ENCODE assay signal across 2 cellular contexts in the genomic region with DNA sequence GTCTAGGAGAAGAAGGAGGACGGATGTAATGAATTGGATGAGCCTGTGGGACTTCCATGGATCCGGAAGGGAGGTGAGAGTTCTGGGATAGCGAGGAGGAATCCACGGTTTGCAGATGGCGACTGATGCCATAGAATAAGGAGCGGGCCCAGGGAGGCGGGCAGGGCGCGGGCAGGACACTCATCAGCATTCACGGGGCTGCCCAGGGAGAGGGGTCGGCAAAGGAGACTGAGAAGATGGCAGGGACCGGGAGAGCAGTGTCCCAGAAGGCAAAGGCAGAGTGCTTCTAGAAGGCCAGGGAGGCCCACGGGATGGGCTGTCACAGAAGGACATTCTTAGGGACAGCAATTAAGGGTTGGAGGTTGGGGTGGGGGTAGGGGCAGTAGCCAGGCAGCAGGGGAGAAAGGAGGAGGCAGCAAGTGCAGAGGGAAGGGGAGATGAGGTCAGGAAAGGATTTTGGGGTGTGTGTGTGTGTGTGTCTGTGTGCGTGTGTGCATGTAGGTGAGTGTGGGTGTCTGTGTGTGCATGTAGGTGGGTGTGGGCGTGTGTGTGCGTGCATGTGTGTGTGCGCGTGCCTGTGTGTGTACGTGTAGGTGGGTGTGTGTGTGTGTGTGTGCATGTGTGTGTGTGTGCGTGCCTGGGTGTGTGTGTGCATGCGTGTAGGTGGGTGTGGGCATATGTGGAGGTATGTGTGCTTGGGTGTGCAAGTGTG.
TF ChIP-seq lines count a peak whose summit lies in the region.

No MANE protein-coding gene starts in this region.

TF ChIP-seq in HEK293, 187 proteins besides CTCF, POLR2A, EP300 and RAD21 (continued from another document and continues in another):
- TF ChIP-seq, protein P1, sequence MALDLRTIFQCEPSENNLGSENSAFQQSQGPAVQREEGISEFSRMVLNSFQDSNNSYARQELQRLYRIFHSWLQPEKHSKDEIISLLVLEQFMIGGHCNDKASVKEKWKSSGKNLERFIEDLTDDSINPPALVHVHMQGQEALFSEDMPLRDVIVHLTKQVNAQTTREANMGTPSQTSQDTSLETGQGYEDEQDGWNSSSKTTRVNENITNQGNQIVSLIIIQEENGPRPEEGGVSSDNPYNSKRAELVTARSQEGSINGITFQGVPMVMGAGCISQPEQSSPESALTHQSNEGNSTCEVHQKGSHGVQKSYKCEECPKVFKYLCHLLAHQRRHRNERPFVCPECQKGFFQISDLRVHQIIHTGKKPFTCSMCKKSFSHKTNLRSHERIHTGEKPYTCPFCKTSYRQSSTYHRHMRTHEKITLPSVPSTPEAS (tag by site-specific recombination; IDR thresholded peaks at IDR 0.05): peak; percentile 99
- TF ChIP-seq ZBTB48 (tag by site-specific recombination; IDR thresholded peaks at IDR 0.05): peak; percentile 83
- TF ChIP-seq, protein P2, sequence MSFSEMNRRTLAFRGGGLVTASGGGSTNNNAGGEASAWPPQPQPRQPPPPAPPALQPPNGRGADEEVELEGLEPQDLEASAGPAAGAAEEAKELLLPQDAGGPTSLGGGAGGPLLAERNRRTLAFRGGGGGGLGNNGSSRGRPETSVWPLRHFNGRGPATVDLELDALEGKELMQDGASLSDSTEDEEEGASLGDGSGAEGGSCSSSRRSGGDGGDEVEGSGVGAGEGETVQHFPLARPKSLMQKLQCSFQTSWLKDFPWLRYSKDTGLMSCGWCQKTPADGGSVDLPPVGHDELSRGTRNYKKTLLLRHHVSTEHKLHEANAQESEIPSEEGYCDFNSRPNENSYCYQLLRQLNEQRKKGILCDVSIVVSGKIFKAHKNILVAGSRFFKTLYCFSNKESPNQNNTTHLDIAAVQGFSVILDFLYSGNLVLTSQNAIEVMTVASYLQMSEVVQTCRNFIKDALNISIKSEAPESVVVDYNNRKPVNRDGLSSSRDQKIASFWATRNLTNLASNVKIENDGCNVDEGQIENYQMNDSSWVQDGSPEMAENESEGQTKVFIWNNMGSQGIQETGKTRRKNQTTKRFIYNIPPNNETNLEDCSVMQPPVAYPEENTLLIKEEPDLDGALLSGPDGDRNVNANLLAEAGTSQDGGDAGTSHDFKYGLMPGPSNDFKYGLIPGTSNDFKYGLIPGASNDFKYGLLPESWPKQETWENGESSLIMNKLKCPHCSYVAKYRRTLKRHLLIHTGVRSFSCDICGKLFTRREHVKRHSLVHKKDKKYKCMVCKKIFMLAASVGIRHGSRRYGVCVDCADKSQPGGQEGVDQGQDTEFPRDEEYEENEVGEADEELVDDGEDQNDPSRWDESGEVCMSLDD (tag by site-specific recombination; IDR thresholded peaks at IDR 0.05): peak; percentile 85
- peak; percentile 66; the same call in 1 of the 2 replicates for TF ChIP-seq KLF9 (tag by site-specific recombination; IDR thresholded peaks at IDR 0.05; ENCODE audit: low read depth)
- TF ChIP-seq KLF8 (tag by site-specific recombination; IDR thresholded peaks at IDR 0.05): peak; percentile 47; the same call in 1 of the 2 replicates
- TF ChIP-seq, protein P3, sequence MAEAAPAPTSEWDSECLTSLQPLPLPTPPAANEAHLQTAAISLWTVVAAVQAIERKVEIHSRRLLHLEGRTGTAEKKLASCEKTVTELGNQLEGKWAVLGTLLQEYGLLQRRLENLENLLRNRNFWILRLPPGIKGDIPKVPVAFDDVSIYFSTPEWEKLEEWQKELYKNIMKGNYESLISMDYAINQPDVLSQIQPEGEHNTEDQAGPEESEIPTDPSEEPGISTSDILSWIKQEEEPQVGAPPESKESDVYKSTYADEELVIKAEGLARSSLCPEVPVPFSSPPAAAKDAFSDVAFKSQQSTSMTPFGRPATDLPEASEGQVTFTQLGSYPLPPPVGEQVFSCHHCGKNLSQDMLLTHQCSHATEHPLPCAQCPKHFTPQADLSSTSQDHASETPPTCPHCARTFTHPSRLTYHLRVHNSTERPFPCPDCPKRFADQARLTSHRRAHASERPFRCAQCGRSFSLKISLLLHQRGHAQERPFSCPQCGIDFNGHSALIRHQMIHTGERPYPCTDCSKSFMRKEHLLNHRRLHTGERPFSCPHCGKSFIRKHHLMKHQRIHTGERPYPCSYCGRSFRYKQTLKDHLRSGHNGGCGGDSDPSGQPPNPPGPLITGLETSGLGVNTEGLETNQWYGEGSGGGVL (tag by site-specific recombination; IDR thresholded peaks at IDR 0.05): peak; percentile 39
- 0 out of 2 replicates have a peak, but pooled peaks have one; percentile 12 for TF ChIP-seq ZBTB21 (tag by site-specific recombination; IDR thresholded peaks at IDR 0.05)
- TF ChIP-seq ZNF239 (tag by site-specific recombination; IDR thresholded peaks at IDR 0.05): 0 out of 2 replicates have a peak, but pooled peaks have one; percentile 56
- peak; percentile 68; the same call in 1 of the 2 replicates for TF ChIP-seq ZNF473 (tag by site-specific recombination; IDR thresholded peaks at IDR 0.05)
- peak; percentile 33; the same call in 1 of the 2 replicates for TF ChIP-seq ZNF266 (tag by site-specific recombination; IDR thresholded peaks at IDR 0.05; ENCODE audit: low read depth)
- 0 out of 2 replicates have a peak, but pooled peaks have one; percentile 69 for TF ChIP-seq ZNF670 (tag by site-specific recombination; IDR thresholded peaks at IDR 0.05; ENCODE audit: low read depth)
- TF ChIP-seq HOXA7 (CRISPR knock-in tag; IDR thresholded peaks at IDR 0.05; ENCODE audit: borderline replicate concordance): no peak
- no peak for TF ChIP-seq ZNF621 (tag by site-specific recombination; IDR thresholded peaks at IDR 0.05)
- TF ChIP-seq ZFHX2 (tag by site-specific recombination; conservative IDR thresholded peaks at IDR 0.05): peak; percentile 100
- TF ChIP-seq ZNF530 (tag by site-specific recombination; IDR thresholded peaks at IDR 0.05; ENCODE audit: low read depth): no peak
- no peak for TF ChIP-seq ZNF521 (tag by site-specific recombination; IDR thresholded peaks at IDR 0.05)
- TF ChIP-seq ZNF555 (tag by site-specific recombination; conservative IDR thresholded peaks at IDR 0.05): no peak
- TF ChIP-seq YY2 (tag by site-specific recombination; IDR thresholded peaks at IDR 0.05): peak; percentile 48
- TF ChIP-seq, protein P4, sequence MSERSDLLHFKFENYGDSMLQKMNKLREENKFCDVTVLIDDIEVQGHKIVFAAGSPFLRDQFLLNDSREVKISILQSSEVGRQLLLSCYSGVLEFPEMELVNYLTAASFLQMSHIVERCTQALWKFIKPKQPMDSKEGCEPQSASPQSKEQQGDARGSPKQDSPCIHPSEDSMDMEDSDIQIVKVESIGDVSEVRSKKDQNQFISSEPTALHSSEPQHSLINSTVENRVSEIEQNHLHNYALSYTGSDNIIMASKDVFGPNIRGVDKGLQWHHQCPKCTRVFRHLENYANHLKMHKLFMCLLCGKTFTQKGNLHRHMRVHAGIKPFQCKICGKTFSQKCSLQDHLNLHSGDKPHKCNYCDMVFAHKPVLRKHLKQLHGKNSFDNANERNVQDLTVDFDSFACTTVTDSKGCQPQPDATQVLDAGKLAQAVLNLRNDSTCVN (tag by site-specific recombination; optimal IDR thresholded peaks at IDR 0.05): peak; percentile 3
- peak; percentile 26; the same call in 1 of the 2 replicates for TF ChIP-seq ZNF157 (tag by site-specific recombination; IDR thresholded peaks at IDR 0.05)
- TF ChIP-seq EGR2 (tag by site-specific recombination; IDR thresholded peaks at IDR 0.05; ENCODE audit: low read depth): peak; percentile 98
- TF ChIP-seq ZNF785 (tag by site-specific recombination; IDR thresholded peaks at IDR 0.05): 0 out of 2 replicates have a peak, but pooled peaks have one; percentile 59

TF ChIP-seq in WTC11, 78 proteins besides CTCF, POLR2A, EP300 and RAD21 (continued from another document):
- TF ChIP-seq TEAD1 (CRISPR knock-in tag; IDR thresholded peaks at IDR 0.05): no peak
- no peak for TF ChIP-seq ATF1 (CRISPR knock-in tag; IDR thresholded peaks at IDR 0.05)
